Comparison of ENCODE assay signal across 14 cellular contexts in genomic region chr20:8082025-8082424, GRCh38. TPM values are rescaled to one million over a fixed set of nuclear protein-coding genes. Genes with fewer than 3 reads are reported as not detected.
A peak's percentile ranks its signal among the peaks of the same experiment; 100 is the strongest.
DNase-seq lines count a peak whose midpoint lies in the region; ATAC-seq and TF ChIP-seq lines count a peak whose summit lies in the region.
"Had no signal": no experiment of that assay in that cellular context is flagged by ENCODE, and none has a peak within 500 bp of the region (broad histone marks: within the 10 kb centered on the region; RNA-seq: fewer than 3 reads in every experiment).

No MANE protein-coding gene starts in this region.

- no peaks in the 10 kb centered on the region for H3K79me2 ChIP-seq in GM23248 (ENCODE audit: insufficient read depth)

- peaks cover 19% of the 10 kb centered on the region; the same call in 1 of the 2 replicates for H3F3A ChIP-seq in GM23248 (ENCODE audit: insufficient read depth)

- H3K4me3 ChIP-seq in AG09309 (ENCODE audit: control insufficient read depth, low read depth, low read length) (no peak overlapping the region), GM23248 (no peak overlapping the region)
- H3K4me3 ChIP-seq: ascending aorta, pancreas had no signal

- H3K27me3 ChIP-seq in GM23248 (replicated peaks; ENCODE audit: insufficient read depth), result no peaks in the 10 kb centered on the region
- H3K27me3 ChIP-seq: ascending aorta, pancreas had no signal

- H3K9me2 ChIP-seq in GM23248 (ENCODE audit: insufficient read depth), result no peaks in the 10 kb centered on the region

- in situ Hi-C loops in GM23248 (cut with MboI), result no loop called here

- H3K4me1 ChIP-seq in GM23248 (ENCODE audit: insufficient read depth), result peaks cover 15% of the 10 kb centered on the region
- H3K4me1 ChIP-seq: ascending aorta had no signal

- no peak for ATAC-seq in GM21447 (IDR thresholded peaks at IDR 0.05; ENCODE audit: unreplicated experiment)
- ATAC-seq in HG03025 (IDR thresholded peaks at IDR 0.05; ENCODE audit: low FRiP score, unreplicated experiment), result no peak
- ATAC-seq: activated CD8-positive, alpha-beta T cell treated with anti-CD3 and anti-CD28 coated beads, Interleukin-2, amount 10 ng/mL, durations not matched to agents 7 days and 5 days; Right ventricle myocardium inferior had no signal

- no peak overlapping the region for H2AFZ ChIP-seq in GM23248

- TF ChIP-seq CTCF in AG09309 (IDR thresholded peaks at IDR 0.05; ENCODE audit: control insufficient read depth, insufficient read depth, low read depth, low read length, missing control alignments), result peak; percentile 35
- TF ChIP-seq CTCF in VCaP (conservative IDR thresholded peaks at IDR 0.05), result peak; percentile 44
- TF ChIP-seq CTCF in GM20000 (IDR thresholded peaks at IDR 0.05; ENCODE audit: extremely low read depth, missing control alignments), result no peak

- H3K9me3 ChIP-seq in GM23248 (ENCODE audit: low read depth), result no peaks in the 10 kb centered on the region
- H3K9me3 ChIP-seq: ascending aorta, pancreas had no signal

- no peaks in the 10 kb centered on the region for H3K36me3 ChIP-seq in GM23248 (ENCODE audit: low read depth)
- H3K36me3 ChIP-seq: ascending aorta, pancreas had no signal

- no peaks in the 10 kb centered on the region for H4K20me1 ChIP-seq in GM23248 (ENCODE audit: insufficient read depth)

- no peak overlapping the region for H3K27ac ChIP-seq in GM23248
- H3K27ac ChIP-seq in VCaP, result no peak overlapping the region
- H3K27ac ChIP-seq: ascending aorta, pancreas had no signal

- H3K9ac ChIP-seq in GM23248, result no peak overlapping the region

- DNase-seq in AG09309 (ENCODE audit: low read depth), result no peak
- peak; percentile 38 for DNase-seq in GM23248
- DNase-seq in iris pigment epithelial cell (ENCODE audit: low read depth), result peak; percentile 63
- DNase-seq in GM20000 (ENCODE audit: low spot score), result no peak
- no peak for DNase-seq in GF-D8 (lab: John Stamatoyannopoulos, UW)
- DNase-seq: activated CD8-positive, alpha-beta T cell treated with anti-CD3 and anti-CD28 coated beads, Interleukin-2, amount 10 ng/mL, durations not matched to agents 7 days and 5 days; hypothalamus; NCI-H1105 treated with DMSO at 0.1 percent for 48 hours; pancreas had no signal

- H3K4me2 ChIP-seq in GM23248 (ENCODE audit: unreplicated experiment), result no peak overlapping the region

RNA-seq across cellular contexts. Expression of gene PLCB1, which starts 50.0 kb away (rescaled TPM):
- total RNA-seq in GM23248 (2014; rRNA removed; shearing (Covaris generic)), result 12.8 and 14.4 TPM in 2 replicates
- polyA plus RNA-seq in GM23248 (2016; fragmentation: Nextera tagmentation; extraction: Ambion mirVana), result 3.7 and 5.5 TPM in 2 replicates

Comparison
In these comparisons a context has a peak if more than half of its experiments do, and no peak if none do; other contexts are left out.
1. DNase-seq: peak in GM23248 (single experiment) and iris pigment epithelial cell (single experiment); none in AG09309 (single experiment), GM20000 (single experiment) and GF-D8 (single experiment).